In the genomic region with DNA sequence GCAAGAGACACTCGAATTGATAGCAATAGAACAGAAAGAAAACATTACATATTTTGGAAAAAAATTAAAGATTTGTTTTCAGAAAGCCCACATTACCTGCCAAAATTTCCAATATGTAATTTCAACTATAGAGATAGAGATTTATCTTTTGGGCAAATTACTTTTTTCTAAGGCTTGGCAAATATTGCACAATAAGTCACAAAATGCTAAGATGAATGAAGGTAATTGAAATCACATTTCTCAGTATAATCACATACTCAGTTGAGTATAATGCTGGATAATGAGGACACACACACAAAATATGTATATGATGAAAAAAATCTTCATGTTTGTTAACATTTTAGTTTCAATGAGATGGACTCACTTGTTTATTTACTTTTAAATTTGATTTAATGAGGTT, we compare ENCODE assay signal across 26 cellular contexts.
"Had no signal": no experiment of that assay in that cellular context is flagged by ENCODE, and none has a peak within 500 bp of the region (broad histone marks: within the 10 kb centered on the region; RNA-seq: fewer than 3 reads in every experiment).

No MANE protein-coding gene starts in this region.

- H3K27ac ChIP-seq: colonic mucosa, coronary artery, dorsolateral prefrontal cortex, epithelial cell of prostate, esophagus muscularis mucosa, esophagus squamous epithelium, foreskin keratinocyte, gastrocnemius medialis, gastroesophageal sphincter, heart left ventricle, heart right ventricle had no signal

- ATAC-seq: effector memory CD8-positive, alpha-beta T cell; esophagus mucosa; foreskin keratinocyte; gastrocnemius medialis; gastroesophageal sphincter; heart left ventricle; heart right ventricle had no signal

- H3K36me3 ChIP-seq: colonic mucosa, esophagus muscularis mucosa, esophagus squamous epithelium, gastrocnemius medialis, gastroesophageal sphincter, heart left ventricle, heart right ventricle had no signal

- H3K4me3 ChIP-seq: colonic mucosa, coronary artery, dorsolateral prefrontal cortex, esophagus muscularis mucosa, esophagus squamous epithelium, gastrocnemius medialis, gastroesophageal sphincter, heart left ventricle, heart right ventricle had no signal

- DNase-seq: colonic mucosa; cortex of kidney; dermis blood vessel endothelial cell; dorsolateral prefrontal cortex; effector CD4-positive, alpha-beta T cell; effector CD8-positive, alpha-beta T cell; effector memory CD4-positive, alpha-beta T cell; effector memory CD8-positive, alpha-beta T cell; endodermal cell; erythroblast; esophagus squamous epithelium; foreskin fibroblast; foreskin keratinocyte; foreskin melanocyte; gastrocnemius medialis; glutamatergic neuron; head of caudate nucleus; heart left ventricle; heart right ventricle had no signal

- H3K4me1 ChIP-seq: colonic mucosa, esophagus muscularis mucosa, esophagus squamous epithelium, foreskin keratinocyte, gastrocnemius medialis, gastroesophageal sphincter, heart right ventricle had no signal

- FAIRE-seq: endometrium, endothelial cell of umbilical vein had no signal

- H3K9me3 ChIP-seq: colonic mucosa, esophagus muscularis mucosa, esophagus squamous epithelium, gastrocnemius medialis, gastroesophageal sphincter, heart left ventricle, heart right ventricle had no signal

- H3K27me3 ChIP-seq: colonic mucosa, esophagus muscularis mucosa, esophagus squamous epithelium, foreskin keratinocyte, gastrocnemius medialis had no signal
